Comparison of ENCODE assay signal across 1 cellular context in the genomic region with DNA sequence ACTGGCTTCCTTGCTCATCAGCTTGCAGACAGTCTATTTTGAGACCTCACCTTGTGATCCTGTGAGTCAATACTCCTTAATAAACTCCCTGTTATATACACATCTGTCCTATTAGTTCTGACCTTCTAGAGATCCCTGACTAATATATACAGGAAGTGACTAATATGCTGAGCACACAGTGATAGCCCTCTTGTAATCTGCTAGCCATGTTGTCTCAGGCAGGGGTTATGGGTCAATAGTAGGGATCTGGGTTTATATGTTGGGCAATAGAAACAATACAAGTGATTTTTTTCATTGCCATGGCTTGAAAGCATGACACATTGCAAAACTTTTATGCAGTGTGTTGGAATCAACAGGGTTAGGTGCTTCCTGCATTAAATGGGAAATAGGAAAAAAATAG.
TF ChIP-seq lines count a peak whose summit lies in the region.

No MANE protein-coding gene starts in this region.

TF ChIP-seq in IMR-90, 13 proteins besides CTCF, POLR2A, EP300 and RAD21:
- TF ChIP-seq, protein P1, sequence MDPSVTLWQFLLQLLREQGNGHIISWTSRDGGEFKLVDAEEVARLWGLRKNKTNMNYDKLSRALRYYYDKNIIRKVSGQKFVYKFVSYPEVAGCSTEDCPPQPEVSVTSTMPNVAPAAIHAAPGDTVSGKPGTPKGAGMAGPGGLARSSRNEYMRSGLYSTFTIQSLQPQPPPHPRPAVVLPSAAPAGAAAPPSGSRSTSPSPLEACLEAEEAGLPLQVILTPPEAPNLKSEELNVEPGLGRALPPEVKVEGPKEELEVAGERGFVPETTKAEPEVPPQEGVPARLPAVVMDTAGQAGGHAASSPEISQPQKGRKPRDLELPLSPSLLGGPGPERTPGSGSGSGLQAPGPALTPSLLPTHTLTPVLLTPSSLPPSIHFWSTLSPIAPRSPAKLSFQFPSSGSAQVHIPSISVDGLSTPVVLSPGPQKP (IDR thresholded peaks at IDR 0.05; ENCODE audit: borderline replicate concordance, low read depth, low read length): no peak
- TF ChIP-seq MXI1 (IDR thresholded peaks at IDR 0.05; ENCODE audit: borderline replicate concordance, low read depth, low read length) (no peak), BHLHE40 (IDR thresholded peaks at IDR 0.05; ENCODE audit: low read depth, low read length) (no peak), CEBPB (IDR thresholded peaks at IDR 0.05; ENCODE audit: low read depth, low read length) (peak; percentile 80), FOS (IDR thresholded peaks at IDR 0.05; ENCODE audit: low read depth, low read length) (peak; percentile 65), NFE2L2 (IDR thresholded peaks at IDR 0.05; ENCODE audit: low read depth, low read length) (no peak), SMC3 (IDR thresholded peaks at IDR 0.05; ENCODE audit: low read depth, low read length) (no peak), MAZ (IDR thresholded peaks at IDR 0.05; ENCODE audit: borderline replicate concordance, low read depth, low read length) (no peak), CHD1 (IDR thresholded peaks at IDR 0.05; ENCODE audit: low read depth, low read length) (no peak), RCOR1 (IDR thresholded peaks at IDR 0.05; ENCODE audit: insufficient replicate concordance, low read length) (peak; percentile 38), RFX5 (IDR thresholded peaks at IDR 0.05; ENCODE audit: low read depth, low read length) (no peak), MAFK (IDR thresholded peaks at IDR 0.05; ENCODE audit: low read depth, low read length) (no peak)
- TF ChIP-seq, protein P2, sequence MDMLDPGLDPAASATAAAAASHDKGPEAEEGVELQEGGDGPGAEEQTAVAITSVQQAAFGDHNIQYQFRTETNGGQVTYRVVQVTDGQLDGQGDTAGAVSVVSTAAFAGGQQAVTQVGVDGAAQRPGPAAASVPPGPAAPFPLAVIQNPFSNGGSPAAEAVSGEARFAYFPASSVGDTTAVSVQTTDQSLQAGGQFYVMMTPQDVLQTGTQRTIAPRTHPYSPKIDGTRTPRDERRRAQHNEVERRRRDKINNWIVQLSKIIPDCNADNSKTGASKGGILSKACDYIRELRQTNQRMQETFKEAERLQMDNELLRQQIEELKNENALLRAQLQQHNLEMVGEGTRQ (IDR thresholded peaks at IDR 0.05; ENCODE audit: low read depth, low read length): no peak
TF ChIP-seq in IMR-90: peak in this region for 3.
